In genomic region chr11:92897487-92897886, GRCh38 we compare ENCODE assay signal across 25 cellular contexts.
"Had no signal": no experiment of that assay in that cellular context is flagged by ENCODE, and none has a peak within 500 bp of the region (broad histone marks: within the 10 kb centered on the region; RNA-seq: fewer than 3 reads in every experiment).

No MANE protein-coding gene starts in this region.

- ATAC-seq: activated naive CD4-positive, alpha-beta T cell treated with anti-CD3 and anti-CD28 coated beads, Interleukin-2, amount 50 U/mL, for 72 hours; activated T-cell treated with anti-CD3 and anti-CD28 coated beads, Interleukin-2, amount 50 U/mL, for 72 hours; esophagus mucosa had no signal

- H3K4me1 Mint-ChIP-seq: activated CD4-positive, alpha-beta memory T cell treated with anti-CD3 and anti-CD28 coated beads, Interleukin-2, amount 10 ng/mL, durations not matched to agents 7 days and 5 days; activated CD4-positive, alpha-beta T cell treated with anti-CD3 and anti-CD28 coated beads, Interleukin-2, amount 10 ng/mL, durations not matched to agents 7 days and 5 days; activated naive CD4-positive, alpha-beta T cell treated with anti-CD3 and anti-CD28 coated beads, Interleukin-2, amount 10 ng/mL, durations not matched to agents 7 days and 5 days; activated naive CD8-positive, alpha-beta T cell treated with anti-CD3 and anti-CD28 coated beads, Interleukin-2, amount 10 ng/mL, durations not matched to agents 7 days and 5 days had no signal

- H3K4me1 ChIP-seq: ascending aorta, breast epithelium, colonic mucosa had no signal

- H3K27me3 ChIP-seq: ascending aorta, breast epithelium, cardiac muscle cell, colonic mucosa had no signal

- H3K36me3 Mint-ChIP-seq: activated naive CD4-positive, alpha-beta T cell treated with anti-CD3 and anti-CD28 coated beads, Interleukin-2, amount 10 ng/mL, durations not matched to agents 7 days and 5 days; activated naive CD4-positive, alpha-beta T cell treated with anti-CD3 and anti-CD28 coated beads, Interleukin-2, amount 50 U/mL, for 72 hours; activated naive CD8-positive, alpha-beta T cell treated with anti-CD3 and anti-CD28 coated beads, Interleukin-2, amount 10 ng/mL, durations not matched to agents 7 days and 5 days; brain had no signal

- H3K9me3 Mint-ChIP-seq: activated CD4-positive, alpha-beta memory T cell treated with anti-CD3 and anti-CD28 coated beads, Interleukin-2, amount 10 ng/mL, durations not matched to agents 7 days and 5 days; activated CD4-positive, alpha-beta T cell treated with anti-CD3 and anti-CD28 coated beads, Interleukin-2, amount 10 ng/mL, durations not matched to agents 7 days and 5 days; activated naive CD4-positive, alpha-beta T cell treated with anti-CD3 and anti-CD28 coated beads, Interleukin-2, amount 10 ng/mL, durations not matched to agents 7 days and 5 days; activated naive CD4-positive, alpha-beta T cell treated with anti-CD3 and anti-CD28 coated beads, Interleukin-2, amount 50 U/mL, for 72 hours; activated naive CD8-positive, alpha-beta T cell treated with anti-CD3 and anti-CD28 coated beads, Interleukin-2, amount 10 ng/mL, durations not matched to agents 7 days and 5 days; activated T-cell treated with anti-CD3 and anti-CD28 coated beads, Interleukin-2, amount 50 U/mL, for 24 hours; brain had no signal

- H3K27ac ChIP-seq: ascending aorta, breast epithelium, cardiac muscle cell, colonic mucosa had no signal

- H3K36me3 ChIP-seq: ascending aorta, breast epithelium, cardiac muscle cell, colonic mucosa had no signal

- H3K27ac Mint-ChIP-seq: activated CD4-positive, alpha-beta memory T cell treated with anti-CD3 and anti-CD28 coated beads, Interleukin-2, amount 10 ng/mL, durations not matched to agents 7 days and 5 days; activated CD4-positive, alpha-beta T cell treated with anti-CD3 and anti-CD28 coated beads, Interleukin-2, amount 10 ng/mL, durations not matched to agents 7 days and 5 days; activated naive CD4-positive, alpha-beta T cell treated with anti-CD3 and anti-CD28 coated beads, Interleukin-2, amount 10 ng/mL, durations not matched to agents 7 days and 5 days; activated naive CD4-positive, alpha-beta T cell treated with anti-CD3 and anti-CD28 coated beads, Interleukin-2, amount 50 U/mL, for 72 hours; activated naive CD8-positive, alpha-beta T cell treated with anti-CD3 and anti-CD28 coated beads, Interleukin-2, amount 10 ng/mL, durations not matched to agents 7 days and 5 days; activated T-cell treated with anti-CD3 and anti-CD28 coated beads, Interleukin-2, amount 50 U/mL, for 24 hours; activated T-cell treated with anti-CD3 and anti-CD28 coated beads, Interleukin-2, amount 50 U/mL, for 72 hours had no signal

- H3K4me3 ChIP-seq: ascending aorta, breast epithelium, cardiac muscle cell, colonic mucosa had no signal

- DNase-seq: activated CD4-positive, alpha-beta memory T cell treated with anti-CD3 and anti-CD28 coated beads, Interleukin-2, amount 10 ng/mL, durations not matched to agents 7 days and 5 days; activated CD4-positive, alpha-beta T cell treated with anti-CD3 and anti-CD28 coated beads for 1 hour; activated CD4-positive, alpha-beta T cell treated with anti-CD3 and anti-CD28 coated beads for 4 hours; activated CD4-positive, alpha-beta T cell treated with anti-CD3 and anti-CD28 coated beads, Interleukin-2, amount 10 ng/mL, durations not matched to agents 7 days and 5 days; activated CD4-positive, alpha-beta T cell treated with anti-CD3 and anti-CD28 coated beads, Interleukin-2, amount 50 U/mL, for 4 hours; activated CD8-positive, alpha-beta memory T cell treated with anti-CD3 and anti-CD28 coated beads, Interleukin-2, amount 50 U/mL, for 48 hours; activated gamma-delta T cell; activated naive CD4-positive, alpha-beta T cell; activated naive CD4-positive, alpha-beta T cell treated with anti-CD3 and anti-CD28 coated beads, Interleukin-2, amount 10 ng/mL, durations not matched to agents 7 days and 5 days; activated naive CD8-positive, alpha-beta T cell treated with anti-CD3 and anti-CD28 coated beads, Interleukin-2, amount 10 ng/mL, durations not matched to agents 7 days and 5 days; activated T-cell treated with anti-CD3 and anti-CD28 coated beads for 4 hours; activated T-cell treated with anti-CD3 and anti-CD28 coated beads, Interleukin-2, amount 50 U/mL, for 24 hours; activated T-cell treated with anti-CD3 and anti-CD28 coated beads, Interleukin-2, amount 50 U/mL, for 72 hours; central memory CD4-positive, alpha-beta T cell; cerebellar nuclear complex; colonic mucosa; effector CD8-positive, alpha-beta T cell; foreskin fibroblast; T-helper 2 cell had no signal

- H3K4me3 Mint-ChIP-seq: activated CD4-positive, alpha-beta memory T cell treated with anti-CD3 and anti-CD28 coated beads, Interleukin-2, amount 10 ng/mL, durations not matched to agents 7 days and 5 days; activated CD4-positive, alpha-beta T cell treated with anti-CD3 and anti-CD28 coated beads, Interleukin-2, amount 10 ng/mL, durations not matched to agents 7 days and 5 days; activated naive CD4-positive, alpha-beta T cell treated with anti-CD3 and anti-CD28 coated beads, Interleukin-2, amount 10 ng/mL, durations not matched to agents 7 days and 5 days; activated naive CD8-positive, alpha-beta T cell treated with anti-CD3 and anti-CD28 coated beads, Interleukin-2, amount 10 ng/mL, durations not matched to agents 7 days and 5 days; activated T-cell treated with anti-CD3 and anti-CD28 coated beads, Interleukin-2, amount 50 U/mL, for 24 hours; activated T-cell treated with anti-CD3 and anti-CD28 coated beads, Interleukin-2, amount 50 U/mL, for 72 hours; brain had no signal

- H3K27me3 Mint-ChIP-seq: activated CD4-positive, alpha-beta T cell treated with anti-CD3 and anti-CD28 coated beads, Interleukin-2, amount 10 ng/mL, durations not matched to agents 7 days and 5 days; activated naive CD4-positive, alpha-beta T cell treated with anti-CD3 and anti-CD28 coated beads, Interleukin-2, amount 10 ng/mL, durations not matched to agents 7 days and 5 days; activated naive CD8-positive, alpha-beta T cell treated with anti-CD3 and anti-CD28 coated beads, Interleukin-2, amount 10 ng/mL, durations not matched to agents 7 days and 5 days; brain had no signal

- H3K9me3 ChIP-seq: ascending aorta, breast epithelium, colonic mucosa had no signal
